8 cellular contexts compared by ENCODE assay signal in genomic region chr20:36214684-36215256, GRCh38. TPM values are rescaled to one million over a fixed set of nuclear protein-coding genes. Genes with fewer than 3 reads are reported as not detected.
A peak's percentile ranks its signal among the peaks of the same experiment; 100 is the strongest.
DNase-seq lines count a peak whose midpoint lies in the region; ATAC-seq and TF ChIP-seq lines count a peak whose summit lies in the region.

No MANE protein-coding gene starts in this region.

- in situ Hi-C loops in T47D (cut with HindIII; ENCODE audit: low pct_unique_long_range_greater_than_20kb, low sequenced_read_pairs) = no loop called here

- H3K4me3 ChIP-seq in NB4 (ENCODE audit: low read depth, low read length) = no peak overlapping the region
- H3K4me3 ChIP-seq in naive thymus-derived CD4-positive, alpha-beta T cell (ENCODE audit: low read length) = no peak overlapping the region

- H3K27ac ChIP-seq in naive thymus-derived CD4-positive, alpha-beta T cell (ENCODE audit: low read depth, low read length) = no peak overlapping the region

- peak; percentile 79 for TF ChIP-seq CTCF in NB4 (IDR thresholded peaks at IDR 0.05; ENCODE audit: low read depth, low read length)

- H3K9me3 ChIP-seq in naive thymus-derived CD4-positive, alpha-beta T cell (ENCODE audit: control insufficient read depth in 2 of 3, low read length in 3 of 3) = no peaks in the 10 kb centered on the region

- POLR2A ChIA-PET in naive thymus-derived CD4-positive, alpha-beta T cell (lab: Charles Lee) = no interaction called here

- no peak overlapping the region for H3K27ac Mint-ChIP-seq in activated naive CD8-positive, alpha-beta T cell treated with anti-CD3 and anti-CD28 coated beads, Interleukin-2, amount 50 U/mL, for 24 hours
- no peak overlapping the region for H3K27ac Mint-ChIP-seq in activated naive CD8-positive, alpha-beta T cell treated with anti-CD3 and anti-CD28 coated beads for 36 hours
- H3K27ac Mint-ChIP-seq in naive thymus-derived CD4-positive, alpha-beta T cell = no peak overlapping the region

- H3K4me1 ChIP-seq in naive thymus-derived CD4-positive, alpha-beta T cell (ENCODE audit: control insufficient read depth in 2 of 2, insufficient read depth in 2 of 2, low read length in 2 of 2) = no peaks in the 10 kb centered on the region

- H3K27me3 ChIP-seq in naive thymus-derived CD4-positive, alpha-beta T cell (ENCODE audit: control insufficient read depth in 2 of 2, insufficient read depth in 2 of 2, low read length in 2 of 2) = no peaks in the 10 kb centered on the region

- DNase-seq in activated naive CD8-positive, alpha-beta T cell treated with anti-CD3 and anti-CD28 coated beads, Interleukin-2, amount 50 U/mL, for 24 hours = peak; percentile 8
- DNase-seq in activated naive CD8-positive, alpha-beta T cell treated with anti-CD3 and anti-CD28 coated beads for 36 hours = no peak
- DNase-seq in NB4 (ENCODE audit: low read depth) (peak; percentile 62), T47D (ENCODE audit: low read depth in 1 of 2, low spot score in 1 of 2) (peak; percentile 39 to 63), SIG-M5 (lab: John Stamatoyannopoulos, UW) (no peak)
- DNase-seq in naive thymus-derived CD4-positive, alpha-beta T cell = peak in 1 of 9 donors; percentile 18
- no peak for DNase-seq in central memory CD4-positive, alpha-beta T cell

- no peaks in the 10 kb centered on the region for H3K36me3 ChIP-seq in naive thymus-derived CD4-positive, alpha-beta T cell (ENCODE audit: control insufficient read depth in 2 of 3, insufficient read depth in 3 of 3, low read length in 3 of 3)

- no peaks in the 10 kb centered on the region for H3K27me3 Mint-ChIP-seq in activated naive CD8-positive, alpha-beta T cell treated with anti-CD3 and anti-CD28 coated beads, Interleukin-2, amount 50 U/mL, for 24 hours
- no peaks in the 10 kb centered on the region for H3K27me3 Mint-ChIP-seq in activated naive CD8-positive, alpha-beta T cell treated with anti-CD3 and anti-CD28 coated beads for 36 hours
- H3K27me3 Mint-ChIP-seq in naive thymus-derived CD4-positive, alpha-beta T cell = peaks cover 0 to 6% (median 0%) of the 10 kb centered on the region in 5 donors

- H3K4me3 Mint-ChIP-seq in activated naive CD8-positive, alpha-beta T cell treated with anti-CD3 and anti-CD28 coated beads, Interleukin-2, amount 50 U/mL, for 24 hours = no peak overlapping the region
- H3K4me3 Mint-ChIP-seq in activated naive CD8-positive, alpha-beta T cell treated with anti-CD3 and anti-CD28 coated beads for 36 hours = no peak overlapping the region
- H3K4me3 Mint-ChIP-seq in naive thymus-derived CD4-positive, alpha-beta T cell = no peak overlapping the region

- no peaks in the 10 kb centered on the region for H3K4me1 Mint-ChIP-seq in activated naive CD8-positive, alpha-beta T cell treated with anti-CD3 and anti-CD28 coated beads, Interleukin-2, amount 50 U/mL, for 24 hours
- H3K4me1 Mint-ChIP-seq in activated naive CD8-positive, alpha-beta T cell treated with anti-CD3 and anti-CD28 coated beads for 36 hours = no peaks in the 10 kb centered on the region
- no peaks in the 10 kb centered on the region for H3K4me1 Mint-ChIP-seq in naive thymus-derived CD4-positive, alpha-beta T cell

- no peaks in the 10 kb centered on the region for H3K36me3 Mint-ChIP-seq in activated naive CD8-positive, alpha-beta T cell treated with anti-CD3 and anti-CD28 coated beads, Interleukin-2, amount 50 U/mL, for 24 hours (ENCODE audit: low read depth)
- H3K36me3 Mint-ChIP-seq in activated naive CD8-positive, alpha-beta T cell treated with anti-CD3 and anti-CD28 coated beads for 36 hours = no peaks in the 10 kb centered on the region
- no peaks in the 10 kb centered on the region for H3K36me3 Mint-ChIP-seq in naive thymus-derived CD4-positive, alpha-beta T cell

- TF ChIP-seq POLR2A in NB4 (IDR thresholded peaks at IDR 0.05; ENCODE audit: extremely low read depth, insufficient read length) = no peak

- CTCF ChIA-PET in naive thymus-derived CD4-positive, alpha-beta T cell (lab: Charles Lee) = interaction anchor here (0.7 to 2.7 kb wide), 2 partner anchors 14 to 225 kb away, joined by 3 to 15 read pairs; no protein-coding TSS in a partner anchor

- H3K9me3 Mint-ChIP-seq in activated naive CD8-positive, alpha-beta T cell treated with anti-CD3 and anti-CD28 coated beads, Interleukin-2, amount 50 U/mL, for 24 hours = no peaks in the 10 kb centered on the region
- no peaks in the 10 kb centered on the region for H3K9me3 Mint-ChIP-seq in activated naive CD8-positive, alpha-beta T cell treated with anti-CD3 and anti-CD28 coated beads for 36 hours
- H3K9me3 Mint-ChIP-seq in naive thymus-derived CD4-positive, alpha-beta T cell = no peaks in the 10 kb centered on the region

- intact Hi-C loops in naive thymus-derived CD4-positive, alpha-beta T cell (cut with micrococcal nuclease) = loop anchor here (1.0 kb wide), 2 partner anchors 225 to 540 kb away; no protein-coding TSS in a partner anchor

- ATAC-seq in activated naive CD8-positive, alpha-beta T cell treated with anti-CD3 and anti-CD28 coated beads, Interleukin-2, amount 50 U/mL, for 24 hours = no peak
- peak; percentile 42 for ATAC-seq in naive thymus-derived CD4-positive, alpha-beta T cell
- no peak for ATAC-seq in GM18517 (IDR thresholded peaks at IDR 0.05; ENCODE audit: unreplicated experiment)

RNA-seq across cellular contexts. Expression of gene AAR2, which starts 21.5 kb away (rescaled TPM):
- total RNA-seq in activated naive CD8-positive, alpha-beta T cell treated with anti-CD3 and anti-CD28 coated beads for 36 hours = 10 to 100 TPM; 30.0 to 30.5 TPM
- total RNA-seq in naive thymus-derived CD4-positive, alpha-beta T cell = 10 to 100 TPM; 18.2 to 25.9 (median 23.7) TPM
- 10 to 100 TPM; 46.0 to 55.8 TPM for polyA plus RNA-seq in naive thymus-derived CD4-positive, alpha-beta T cell

Comparison
In these comparisons a context has a peak if more than half of its experiments do, and no peak if none do; other contexts are left out.
1. DNase-seq: peak in activated naive CD8-positive, alpha-beta T cell treated with anti-CD3 and anti-CD28 coated beads, Interleukin-2, amount 50 U/mL, for 24 hours (single experiment), NB4 (single experiment) and T47D (2 of 2); none in activated naive CD8-positive, alpha-beta T cell treated with anti-CD3 and anti-CD28 coated beads for 36 hours (single experiment), central memory CD4-positive, alpha-beta T cell (single experiment) and SIG-M5 (single experiment).